8 cellular contexts compared by ENCODE assay signal in genomic region chr10:21336476-21337170, GRCh38.
DNase-seq lines count a peak whose midpoint lies in the region; ATAC-seq and TF ChIP-seq lines count a peak whose summit lies in the region.

No MANE protein-coding gene starts in this region.

- H4K12ac ChIP-seq in trophoblast cell (ENCODE audit: low read depth, low read length), result peak overlapping the region; percentile 26

- H3K36me3 ChIP-seq in fibroblast of lung (ENCODE audit: control insufficient read depth, insufficient read depth, low read length), result no peaks in the 10 kb centered on the region
- H3K36me3 ChIP-seq in trophoblast cell (ENCODE audit: control insufficient read depth in 1 of 2, insufficient read depth in 2 of 2, low read length in 2 of 2), result no peaks in the 10 kb centered on the region
- no peaks in the 10 kb centered on the region for H3K36me3 ChIP-seq in effector memory CD4-positive, alpha-beta T cell (ENCODE audit: control insufficient read depth, insufficient read depth, low read length)

- no peak overlapping the region for H3K23ac ChIP-seq in trophoblast cell (ENCODE audit: low read length)

- H4K91ac ChIP-seq in trophoblast cell (ENCODE audit: low read depth, low read length), result peak overlapping the region; percentile 98

- ATAC-seq in left lobe of liver, result no peak
- ATAC-seq in HG02884 (IDR thresholded peaks at IDR 0.05; ENCODE audit: unreplicated experiment), result no peak

- peak overlapping the region; percentile 78 for H3K4me2 ChIP-seq in fibroblast of lung (ENCODE audit: extremely low read depth, insufficient read depth, low read length)
- H3K4me2 ChIP-seq in trophoblast cell (ENCODE audit: low read length), result peak overlapping the region; percentile 47

- WGBS in trophoblast cell (ENCODE audit: extremely low coverage, insufficient coverage, insufficient read length), result no CpG with 5 or more reads among the region's 8 CpGs

- H3K79me2 ChIP-seq in fibroblast of lung (ENCODE audit: control insufficient read depth, insufficient read depth, low read length) (no peaks in the 10 kb centered on the region), trophoblast cell (ENCODE audit: control insufficient read depth, insufficient read depth, low read length, poor library complexity) (peaks cover 4% of the 10 kb centered on the region)

- H3K9ac ChIP-seq in fibroblast of lung (ENCODE audit: insufficient read depth, low read length), result peak overlapping the region; percentile 20
- no peak overlapping the region for H3K9ac ChIP-seq in trophoblast cell (ENCODE audit: low read length)

- H3K4ac ChIP-seq in trophoblast cell (ENCODE audit: low read depth, low read length), result peak overlapping the region; percentile 56

- H2BK12ac ChIP-seq in trophoblast cell (ENCODE audit: low read length), result peak overlapping the region; percentile 83

- peak overlapping the region; percentile 72 for H4K8ac ChIP-seq in trophoblast cell (ENCODE audit: low read depth, low read length)

- peak overlapping the region; percentile 84 for H3K14ac ChIP-seq in trophoblast cell (ENCODE audit: low read length)

- H3K27me3 ChIP-seq in fibroblast of lung (ENCODE audit: control insufficient read depth, insufficient read depth, low read length) (no peaks in the 10 kb centered on the region), trophoblast cell (ENCODE audit: insufficient read depth, low read length) (no peaks in the 10 kb centered on the region)
- H3K27me3 ChIP-seq in effector memory CD4-positive, alpha-beta T cell (replicated peaks; ENCODE audit: control insufficient read depth, insufficient read depth, low read length, poor library complexity, severe bottlenecking), result no peaks in the 10 kb centered on the region

- peak overlapping the region; percentile 87 for H3K27ac ChIP-seq in fibroblast of lung (ENCODE audit: insufficient read depth, low read length)
- H3K27ac ChIP-seq in trophoblast cell (ENCODE audit: low read depth, low read length), result peak overlapping the region; percentile 97
- H3K27ac ChIP-seq in effector memory CD4-positive, alpha-beta T cell (ENCODE audit: insufficient read depth, low read length, poor library complexity, severe bottlenecking), result no peak overlapping the region

- H2BK120ac ChIP-seq in trophoblast cell (ENCODE audit: insufficient read depth, low read length, poor library complexity), result peak overlapping the region; percentile 97

- H3K79me1 ChIP-seq in trophoblast cell (ENCODE audit: low read length), result peaks cover 42% of the 10 kb centered on the region

- peak overlapping the region; percentile 44 for H2AFZ ChIP-seq in fibroblast of lung (ENCODE audit: low read length)
- H2AFZ ChIP-seq in trophoblast cell (ENCODE audit: insufficient read depth, low read length, poor library complexity), result peak overlapping the region; percentile 35

- no peak for TF ChIP-seq CTCF in fibroblast of lung (conservative IDR thresholded peaks at IDR 0.05 in 1 of 2, IDR thresholded peaks at IDR 0.05 in 1 of 2; ENCODE audit: low read depth in 1 of 2, low read length in 2 of 2)

- DNase-seq in H4 (ENCODE audit: low spot score), result peak; percentile 83
- DNase-seq in OCI-M1 (lab: John Stamatoyannopoulos, UW), result peak; percentile 62
- peak; percentile 96 to 97 for DNase-seq in fibroblast of lung (ENCODE audit: low read depth in 2 of 2)
- DNase-seq in trophoblast cell, result peak; percentile 97
- no peak for DNase-seq in effector memory CD4-positive, alpha-beta T cell
- no peak for DNase-seq in left lobe of liver (ENCODE audit: low spot score)
- DNase-seq in SIG-M5 treated with dmso at 0.1 percent for 504 hours (lab: John Stamatoyannopoulos, UW; ENCODE audit: unreplicated experiment), result no peak

- peaks cover 13% of the 10 kb centered on the region for H3K4me1 ChIP-seq in fibroblast of lung (ENCODE audit: control insufficient read depth, extremely low read depth, insufficient read depth, low read length)
- peaks cover 18 to 19% of the 10 kb centered on the region in 2 experiments for H3K4me1 ChIP-seq in trophoblast cell (ENCODE audit: control insufficient read depth in 1 of 2, insufficient read depth in 2 of 2, low read length in 2 of 2)
- no peaks in the 10 kb centered on the region for H3K4me1 ChIP-seq in effector memory CD4-positive, alpha-beta T cell (ENCODE audit: control insufficient read depth, insufficient read depth, low read length, poor library complexity, severe bottlenecking)

- H3K18ac ChIP-seq in trophoblast cell (ENCODE audit: low read length), result peak overlapping the region; percentile 88

- no peaks in the 10 kb centered on the region for H4K20me1 ChIP-seq in fibroblast of lung (ENCODE audit: control insufficient read depth, extremely low read depth, insufficient read depth, low read length)

- peak overlapping the region; percentile 96 for H2BK5ac ChIP-seq in trophoblast cell (ENCODE audit: low read depth, low read length, poor library complexity)

- no peaks in the 10 kb centered on the region for H3K9me3 ChIP-seq in fibroblast of lung (ENCODE audit: control insufficient read depth, insufficient read depth, low read depth, low read length)
- H3K9me3 ChIP-seq in trophoblast cell (ENCODE audit: insufficient read depth, low read depth, low read length), result no peaks in the 10 kb centered on the region
- no peaks in the 10 kb centered on the region for H3K9me3 ChIP-seq in effector memory CD4-positive, alpha-beta T cell (ENCODE audit: control insufficient read depth, low read length)

- peak overlapping the region; percentile 61 for H2AK5ac ChIP-seq in trophoblast cell (ENCODE audit: low read length)

- H3K4me3 ChIP-seq in fibroblast of lung (replicated peaks in 1 of 4; ENCODE audit: control extremely low read depth in 1 of 4, insufficient read depth in 1 of 4, low read depth in 3 of 4, low read length in 4 of 4), result peak overlapping the region in 1 of 4 experiments; percentile 7
- H3K4me3 ChIP-seq in trophoblast cell (ENCODE audit: low read depth, low read length), result no peak overlapping the region
- H3K4me3 ChIP-seq in effector memory CD4-positive, alpha-beta T cell (ENCODE audit: insufficient read depth, low read depth, low read length, poor library complexity, severe bottlenecking), result no peak overlapping the region

Comparison
In these comparisons a context has a peak if more than half of its experiments do, and no peak if none do; other contexts are left out.
1. DNase-seq: peak in H4 (single experiment), OCI-M1 (single experiment), fibroblast of lung (2 of 2) and trophoblast cell (2 of 2); none in effector memory CD4-positive, alpha-beta T cell (0 of 3), left lobe of liver (single experiment) and SIG-M5 treated with dmso at 0.1 percent for 504 hours (single experiment).